ENCODE assay signal across 14 cellular contexts in the genomic region with DNA sequence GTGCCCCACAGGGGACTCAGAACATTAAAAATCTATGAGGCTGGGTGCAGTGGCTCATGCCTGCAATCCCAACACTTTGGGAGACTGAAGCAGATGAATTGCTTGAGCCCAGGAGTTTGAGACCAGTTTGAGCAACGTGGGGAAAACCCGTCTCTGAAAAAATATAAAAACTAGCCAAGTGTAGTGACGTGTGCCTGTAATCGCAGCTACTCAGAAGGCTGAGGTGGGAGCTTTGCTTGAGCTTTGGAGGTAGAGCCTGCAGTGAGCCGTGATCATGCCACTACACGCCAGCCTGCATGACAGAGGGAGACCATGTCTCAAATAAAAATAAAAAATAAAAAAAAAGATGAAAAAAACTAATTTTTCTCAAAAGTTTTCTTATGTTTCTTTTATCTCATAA.
DNase-seq lines count a peak whose midpoint lies in the region; ATAC-seq and TF ChIP-seq lines count a peak whose summit lies in the region.
"Had no signal": no experiment of that assay in that cellular context is flagged by ENCODE, and none has a peak within 500 bp of the region (broad histone marks: within the 10 kb centered on the region; RNA-seq: fewer than 3 reads in every experiment).

No MANE protein-coding gene starts in this region.

- intact Hi-C loops in MCF 10A (cut with micrococcal nuclease) (no loop called here), colonic mucosa (cut with DNase I) (no loop called here)

- POLR2A ChIA-PET in MCF 10A (lab: Yijun Ruan, JAX), result no interaction called here

- no peak for TF ChIP-seq CTCF in foreskin keratinocyte (conservative IDR thresholded peaks at IDR 0.05)
- TF ChIP-seq CTCF in MCF 10A (IDR thresholded peaks at IDR 0.05; ENCODE audit: unreplicated experiment), result no peak
- TF ChIP-seq CTCF in colonic mucosa (IDR thresholded peaks at IDR 0.05), result no peak

- no peaks in the 10 kb centered on the region for H3K4me1 Mint-ChIP-seq in MCF 10A (ENCODE audit: insufficient read depth, unreplicated experiment)
- H3K4me1 Mint-ChIP-seq in activated naive CD8-positive, alpha-beta T cell treated with anti-CD3 and anti-CD28 coated beads for 36 hours, result no peaks in the 10 kb centered on the region
- H3K4me1 Mint-ChIP-seq: H9 had no signal

- H3K27me3 ChIP-seq in foreskin keratinocyte (no peaks in the 10 kb centered on the region), colonic mucosa (no peaks in the 10 kb centered on the region)
- H3K27me3 ChIP-seq: transverse colon had no signal

- no peak overlapping the region for H3K4me3 Mint-ChIP-seq in MCF 10A (ENCODE audit: unreplicated experiment)
- no peak overlapping the region for H3K4me3 Mint-ChIP-seq in activated naive CD8-positive, alpha-beta T cell treated with anti-CD3 and anti-CD28 coated beads for 36 hours
- H3K4me3 Mint-ChIP-seq: H9 had no signal

- in situ Hi-C loops in ACHN (cut with HindIII; ENCODE audit: low pct_ligation_motif_present, low pct_unique_long_range_greater_than_20kb, low sequenced_read_pairs), result no loop called here

- H3K9ac ChIP-seq in colonic mucosa (ENCODE audit: low read depth in 2 of 2, low read length in 2 of 2), result no peak overlapping the region

- no peaks in the 10 kb centered on the region for H3K9me3 ChIP-seq in colonic mucosa
- H3K9me3 ChIP-seq: transverse colon had no signal

- H3K36me3 Mint-ChIP-seq in MCF 10A (ENCODE audit: insufficient read depth, unreplicated experiment), result no peaks in the 10 kb centered on the region
- no peaks in the 10 kb centered on the region for H3K36me3 Mint-ChIP-seq in activated naive CD8-positive, alpha-beta T cell treated with anti-CD3 and anti-CD28 coated beads for 36 hours

- no peak overlapping the region for H3K4me3 ChIP-seq in colonic mucosa
- H3K4me3 ChIP-seq: transverse colon had no signal

- CTCF ChIA-PET in MCF 10A (lab: Yijun Ruan, JAX), result no interaction called here

- BruUV-seq in MCF 10A (replicated peaks; lab: Mats Ljungman, UMichigan), result no TSS peak

- peak; percentile 87 for ATAC-seq in GM18508 (IDR thresholded peaks at IDR 0.05; ENCODE audit: insufficient read depth, unreplicated experiment)
- ATAC-seq in GM21528 (IDR thresholded peaks at IDR 0.05; ENCODE audit: low FRiP score, unreplicated experiment), result peak; percentile 82
- ATAC-seq in HG03354 (IDR thresholded peaks at IDR 0.05; ENCODE audit: poor library complexity, severe bottlenecking, unreplicated experiment), result peak; percentile 82
- no peak for ATAC-seq in foreskin keratinocyte

- H3K36me3 ChIP-seq in colonic mucosa, result no peaks in the 10 kb centered on the region
- H3K36me3 ChIP-seq: transverse colon had no signal

- no peak overlapping the region for H3K27ac ChIP-seq in foreskin keratinocyte
- no peak overlapping the region for H3K27ac ChIP-seq in colonic mucosa
- H3K27ac ChIP-seq: transverse colon had no signal

- DNase-seq in foreskin keratinocyte (peak; percentile 10 to 16), MCF 10A (ENCODE audit: unreplicated experiment) (no peak), ACHN (no peak), colonic mucosa (no peak)
- no peak for DNase-seq in activated naive CD8-positive, alpha-beta T cell treated with anti-CD3 and anti-CD28 coated beads for 36 hours
- DNase-seq: activated CD4-positive, alpha-beta T cell treated with anti-CD3 and anti-CD28 coated beads, Interleukin-2, amount 50 U/mL, for 4 hours; H9; NCI-H1694; NCI-H526; posterior cingulate gyrus; transverse colon had no signal

- H3K27ac Mint-ChIP-seq in MCF 10A (ENCODE audit: low read depth, unreplicated experiment), result no peak overlapping the region
- no peak overlapping the region for H3K27ac Mint-ChIP-seq in activated naive CD8-positive, alpha-beta T cell treated with anti-CD3 and anti-CD28 coated beads for 36 hours
- H3K27ac Mint-ChIP-seq: H9 had no signal

- no peaks in the 10 kb centered on the region for H3K4me1 ChIP-seq in foreskin keratinocyte
- H3K4me1 ChIP-seq in colonic mucosa, result no peaks in the 10 kb centered on the region
- H3K4me1 ChIP-seq: transverse colon had no signal

- no peaks in the 10 kb centered on the region for H3K9me3 Mint-ChIP-seq in MCF 10A (ENCODE audit: unreplicated experiment)
- H3K9me3 Mint-ChIP-seq in activated naive CD8-positive, alpha-beta T cell treated with anti-CD3 and anti-CD28 coated beads for 36 hours, result no peaks in the 10 kb centered on the region
- H3K9me3 Mint-ChIP-seq: H9 had no signal

- H3K27me3 Mint-ChIP-seq in MCF 10A (ENCODE audit: insufficient read depth, unreplicated experiment), result no peaks in the 10 kb centered on the region
- H3K27me3 Mint-ChIP-seq in activated naive CD8-positive, alpha-beta T cell treated with anti-CD3 and anti-CD28 coated beads for 36 hours, result no peaks in the 10 kb centered on the region

Comparison
In these comparisons a context has a peak if more than half of its experiments do, and no peak if none do; other contexts are left out.
1. DNase-seq: peak in foreskin keratinocyte (2 of 2); none in MCF 10A (single experiment), ACHN (single experiment), activated naive CD8-positive, alpha-beta T cell treated with anti-CD3 and anti-CD28 coated beads for 36 hours (single experiment) and colonic mucosa (single experiment).